ENCODE assay signal across 12 cellular contexts in genomic region chr14:84036863-84037262, GRCh38.
DNase-seq lines count a peak whose midpoint lies in the region; ATAC-seq and TF ChIP-seq lines count a peak whose summit lies in the region.
"Had no signal": no experiment of that assay in that cellular context is flagged by ENCODE, and none has a peak within 500 bp of the region (broad histone marks: within the 10 kb centered on the region; RNA-seq: fewer than 3 reads in every experiment).

No MANE protein-coding gene starts in this region.

- H3K4me3 ChIP-seq in AG10803 (ENCODE audit: low read length) (no peak overlapping the region), colonic mucosa (no peak overlapping the region)
- H3K4me3 ChIP-seq: adrenal gland had no signal

- H3K36me3 ChIP-seq in colonic mucosa: no peaks in the 10 kb centered on the region
- H3K36me3 ChIP-seq: adrenal gland had no signal

- no peak overlapping the region for H3K27ac ChIP-seq in colonic mucosa
- H3K27ac ChIP-seq: adrenal gland, VCaP had no signal

- intact Hi-C loops in colonic mucosa (cut with DNase I): no loop called here

- peak; percentile 77 for ATAC-seq in HG02981 (IDR thresholded peaks at IDR 0.05; ENCODE audit: unreplicated experiment)
- ATAC-seq in HG03135 (IDR thresholded peaks at IDR 0.05; ENCODE audit: unreplicated experiment): no peak
- no peak for ATAC-seq in HG02763 (IDR thresholded peaks at IDR 0.05; ENCODE audit: unreplicated experiment)

- H3K9me3 ChIP-seq in colonic mucosa: no peaks in the 10 kb centered on the region
- H3K9me3 ChIP-seq: adrenal gland had no signal

- no peak overlapping the region for H3K9ac ChIP-seq in colonic mucosa (ENCODE audit: low read depth in 2 of 2, low read length in 2 of 2)

- H3K4me1 ChIP-seq in colonic mucosa: no peaks in the 10 kb centered on the region
- H3K4me1 ChIP-seq: adrenal gland had no signal

- H3K27me3 ChIP-seq in colonic mucosa: no peaks in the 10 kb centered on the region
- H3K27me3 ChIP-seq: adrenal gland had no signal

- DNase-seq in AG10803 (ENCODE audit: low read depth): peak; percentile 28
- peak; percentile 9 for DNase-seq in SKM-1 (lab: John Stamatoyannopoulos, UW; ENCODE audit: unreplicated experiment)
- peak; percentile 98 for DNase-seq in foreskin melanocyte
- DNase-seq in germinal center (ENCODE audit: low spot score): no peak
- DNase-seq in colonic mucosa: no peak
- DNase-seq: adrenal gland, hippocampal formation, nephron progenitor cell had no signal

- TF ChIP-seq CTCF in AG10803 (conservative IDR thresholded peaks at IDR 0.05; ENCODE audit: low read length): no peak
- no peak for TF ChIP-seq CTCF in colonic mucosa (IDR thresholded peaks at IDR 0.05)

Comparison
In these comparisons a context has a peak if more than half of its experiments do, and no peak if none do; other contexts are left out.
1. DNase-seq: peak in AG10803 (single experiment), SKM-1 (single experiment) and foreskin melanocyte (single experiment); none in germinal center (single experiment) and colonic mucosa (single experiment).